1 cellular context compared by ENCODE assay signal in the genomic region with DNA sequence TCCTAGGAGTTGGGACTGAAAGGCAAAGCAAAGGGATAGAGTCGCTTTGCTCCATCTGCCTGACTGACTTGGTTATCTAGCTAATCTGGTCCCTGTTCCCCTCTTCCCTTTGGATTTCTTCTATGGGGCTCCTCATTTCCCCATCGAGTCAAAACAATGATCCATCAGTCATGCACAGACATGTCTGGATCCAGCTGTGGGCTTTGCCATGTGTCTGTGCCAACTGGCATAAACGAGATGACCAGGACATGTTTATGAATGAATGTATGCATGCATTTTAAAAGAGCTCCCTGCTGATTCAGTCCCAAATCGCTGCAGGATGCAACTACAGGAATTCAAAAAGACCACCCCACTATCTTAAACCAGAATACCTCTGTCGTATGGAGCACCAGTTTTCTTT.
TF ChIP-seq lines count a peak whose summit lies in the region.

No MANE protein-coding gene starts in this region.

TF ChIP-seq in GM23338, 12 proteins besides CTCF, POLR2A, EP300 and RAD21:
- TF ChIP-seq, protein P1, sequence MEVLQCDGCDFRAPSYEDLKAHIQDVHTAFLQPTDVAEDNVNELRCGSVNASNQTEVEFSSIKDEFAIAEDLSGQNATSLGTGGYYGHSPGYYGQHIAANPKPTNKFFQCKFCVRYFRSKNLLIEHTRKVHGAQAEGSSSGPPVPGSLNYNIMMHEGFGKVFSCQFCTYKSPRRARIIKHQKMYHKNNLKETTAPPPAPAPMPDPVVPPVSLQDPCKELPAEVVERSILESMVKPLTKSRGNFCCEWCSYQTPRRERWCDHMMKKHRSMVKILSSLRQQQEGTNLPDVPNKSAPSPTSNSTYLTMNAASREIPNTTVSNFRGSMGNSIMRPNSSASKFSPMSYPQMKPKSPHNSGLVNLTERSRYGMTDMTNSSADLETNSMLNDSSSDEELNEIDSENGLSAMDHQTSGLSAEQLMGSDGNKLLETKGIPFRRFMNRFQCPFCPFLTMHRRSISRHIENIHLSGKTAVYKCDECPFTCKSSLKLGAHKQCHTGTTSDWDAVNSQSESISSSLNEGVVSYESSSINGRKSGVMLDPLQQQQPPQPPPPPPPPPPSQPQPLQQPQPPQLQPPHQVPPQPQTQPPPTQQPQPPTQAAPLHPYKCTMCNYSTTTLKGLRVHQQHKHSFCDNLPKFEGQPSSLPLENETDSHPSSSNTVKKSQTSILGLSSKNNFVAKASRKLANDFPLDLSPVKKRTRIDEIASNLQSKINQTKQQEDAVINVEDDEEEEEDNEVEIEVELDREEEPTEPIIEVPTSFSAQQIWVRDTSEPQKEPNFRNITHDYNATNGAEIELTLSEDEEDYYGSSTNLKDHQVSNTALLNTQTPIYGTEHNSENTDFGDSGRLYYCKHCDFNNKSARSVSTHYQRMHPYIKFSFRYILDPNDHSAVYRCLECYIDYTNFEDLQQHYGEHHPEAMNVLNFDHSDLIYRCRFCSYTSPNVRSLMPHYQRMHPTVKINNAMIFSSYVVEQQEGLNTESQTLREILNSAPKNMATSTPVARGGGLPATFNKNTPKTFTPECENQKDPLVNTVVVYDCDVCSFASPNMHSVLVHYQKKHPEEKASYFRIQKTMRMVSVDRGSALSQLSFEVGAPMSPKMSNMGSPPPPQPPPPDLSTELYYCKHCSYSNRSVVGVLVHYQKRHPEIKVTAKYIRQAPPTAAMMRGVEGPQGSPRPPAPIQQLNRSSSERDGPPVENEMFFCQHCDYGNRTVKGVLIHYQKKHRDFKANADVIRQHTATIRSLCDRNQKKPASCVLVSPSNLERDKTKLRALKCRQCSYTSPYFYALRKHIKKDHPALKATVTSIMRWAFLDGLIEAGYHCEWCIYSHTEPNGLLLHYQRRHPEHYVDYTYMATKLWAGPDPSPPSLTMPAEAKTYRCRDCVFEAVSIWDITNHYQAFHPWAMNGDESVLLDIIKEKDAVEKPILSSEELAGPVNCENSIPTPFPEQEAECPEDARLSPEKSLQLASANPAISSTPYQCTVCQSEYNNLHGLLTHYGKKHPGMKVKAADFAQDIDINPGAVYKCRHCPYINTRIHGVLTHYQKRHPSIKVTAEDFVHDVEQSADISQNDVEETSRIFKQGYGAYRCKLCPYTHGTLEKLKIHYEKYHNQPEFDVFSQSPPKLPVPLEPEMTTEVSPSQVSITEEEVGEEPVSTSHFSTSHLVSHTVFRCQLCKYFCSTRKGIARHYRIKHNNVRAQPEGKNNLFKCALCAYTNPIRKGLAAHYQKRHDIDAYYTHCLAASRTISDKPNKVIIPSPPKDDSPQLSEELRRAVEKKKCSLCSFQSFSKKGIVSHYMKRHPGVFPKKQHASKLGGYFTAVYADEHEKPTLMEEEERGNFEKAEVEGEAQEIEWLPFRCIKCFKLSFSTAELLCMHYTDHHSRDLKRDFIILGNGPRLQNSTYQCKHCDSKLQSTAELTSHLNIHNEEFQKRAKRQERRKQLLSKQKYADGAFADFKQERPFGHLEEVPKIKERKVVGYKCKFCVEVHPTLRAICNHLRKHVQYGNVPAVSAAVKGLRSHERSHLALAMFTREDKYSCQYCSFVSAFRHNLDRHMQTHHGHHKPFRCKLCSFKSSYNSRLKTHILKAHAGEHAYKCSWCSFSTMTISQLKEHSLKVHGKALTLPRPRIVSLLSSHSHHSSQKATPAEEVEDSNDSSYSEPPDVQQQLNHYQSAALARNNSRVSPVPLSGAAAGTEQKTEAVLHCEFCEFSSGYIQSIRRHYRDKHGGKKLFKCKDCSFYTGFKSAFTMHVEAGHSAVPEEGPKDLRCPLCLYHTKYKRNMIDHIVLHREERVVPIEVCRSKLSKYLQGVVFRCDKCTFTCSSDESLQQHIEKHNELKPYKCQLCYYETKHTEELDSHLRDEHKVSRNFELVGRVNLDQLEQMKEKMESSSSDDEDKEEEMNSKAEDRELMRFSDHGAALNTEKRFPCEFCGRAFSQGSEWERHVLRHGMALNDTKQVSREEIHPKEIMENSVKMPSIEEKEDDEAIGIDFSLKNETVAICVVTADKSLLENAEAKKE (CRISPR knock-in tag; IDR thresholded peaks at IDR 0.05): no peak
- TF ChIP-seq NANOG (IDR thresholded peaks at IDR 0.05; ENCODE audit: borderline replicate concordance) (no peak), EZH2phosphoT487 (IDR thresholded peaks at IDR 0.05; ENCODE audit: unreplicated experiment) (no peak), POLR2AphosphoS5 (IDR thresholded peaks at IDR 0.05; ENCODE audit: low read depth) (no peak), ETS1 (IDR thresholded peaks at IDR 0.05) (no peak), EZH2 (IDR thresholded peaks at IDR 0.05; ENCODE audit: low read depth, unreplicated experiment) (no peak), STAT1 (IDR thresholded peaks at IDR 0.05; ENCODE audit: unreplicated experiment) (no peak), JUNB (IDR thresholded peaks at IDR 0.05; ENCODE audit: unreplicated experiment) (no peak), CREB1 (CRISPR knock-in tag; IDR thresholded peaks at IDR 0.05; ENCODE audit: low read depth) (no peak), ZNF114 (CRISPR knock-in tag; IDR thresholded peaks at IDR 0.05) (no peak), ZNF331 (CRISPR knock-in tag; IDR thresholded peaks at IDR 0.05; ENCODE audit: low read depth) (no peak)
- TF ChIP-seq, protein P2, sequence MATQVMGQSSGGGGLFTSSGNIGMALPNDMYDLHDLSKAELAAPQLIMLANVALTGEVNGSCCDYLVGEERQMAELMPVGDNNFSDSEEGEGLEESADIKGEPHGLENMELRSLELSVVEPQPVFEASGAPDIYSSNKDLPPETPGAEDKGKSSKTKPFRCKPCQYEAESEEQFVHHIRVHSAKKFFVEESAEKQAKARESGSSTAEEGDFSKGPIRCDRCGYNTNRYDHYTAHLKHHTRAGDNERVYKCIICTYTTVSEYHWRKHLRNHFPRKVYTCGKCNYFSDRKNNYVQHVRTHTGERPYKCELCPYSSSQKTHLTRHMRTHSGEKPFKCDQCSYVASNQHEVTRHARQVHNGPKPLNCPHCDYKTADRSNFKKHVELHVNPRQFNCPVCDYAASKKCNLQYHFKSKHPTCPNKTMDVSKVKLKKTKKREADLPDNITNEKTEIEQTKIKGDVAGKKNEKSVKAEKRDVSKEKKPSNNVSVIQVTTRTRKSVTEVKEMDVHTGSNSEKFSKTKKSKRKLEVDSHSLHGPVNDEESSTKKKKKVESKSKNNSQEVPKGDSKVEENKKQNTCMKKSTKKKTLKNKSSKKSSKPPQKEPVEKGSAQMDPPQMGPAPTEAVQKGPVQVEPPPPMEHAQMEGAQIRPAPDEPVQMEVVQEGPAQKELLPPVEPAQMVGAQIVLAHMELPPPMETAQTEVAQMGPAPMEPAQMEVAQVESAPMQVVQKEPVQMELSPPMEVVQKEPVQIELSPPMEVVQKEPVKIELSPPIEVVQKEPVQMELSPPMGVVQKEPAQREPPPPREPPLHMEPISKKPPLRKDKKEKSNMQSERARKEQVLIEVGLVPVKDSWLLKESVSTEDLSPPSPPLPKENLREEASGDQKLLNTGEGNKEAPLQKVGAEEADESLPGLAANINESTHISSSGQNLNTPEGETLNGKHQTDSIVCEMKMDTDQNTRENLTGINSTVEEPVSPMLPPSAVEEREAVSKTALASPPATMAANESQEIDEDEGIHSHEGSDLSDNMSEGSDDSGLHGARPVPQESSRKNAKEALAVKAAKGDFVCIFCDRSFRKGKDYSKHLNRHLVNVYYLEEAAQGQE (IDR thresholded peaks at IDR 0.05; ENCODE audit: unreplicated experiment): no peak
